24 cellular contexts compared by ENCODE assay signal in genomic region chr4:151665022-151665421, GRCh38.
"Had no signal": no experiment of that assay in that cellular context is flagged by ENCODE, and none has a peak within 500 bp of the region (broad histone marks: within the 10 kb centered on the region; RNA-seq: fewer than 3 reads in every experiment).

No MANE protein-coding gene starts in this region.

- H3K4me3 ChIP-seq: adrenal gland, ascending aorta, esophagus muscularis mucosa, left lung, lung, neural progenitor cell, sigmoid colon, upper lobe of left lung had no signal

- H3K27me3 ChIP-seq: adrenal gland, ascending aorta, brain microvascular endothelial cell, esophagus muscularis mucosa, left lung, neural progenitor cell, sigmoid colon, upper lobe of left lung had no signal

- DNase-seq: activated B cell treated with CpG ODN at 0.5 μM for 24 hours; activated CD4-positive, alpha-beta T cell treated with anti-CD3 and anti-CD28 coated beads for 36 hours; activated CD4-positive, alpha-beta T cell treated with anti-CD3 and anti-CD28 coated beads, Interleukin-2, amount 50 U/mL, for 4 hours; activated CD8-positive, alpha-beta memory T cell treated with anti-CD3 and anti-CD28 coated beads, Interleukin-2, amount 50 U/mL, for 48 hours; activated naive CD4-positive, alpha-beta T cell; activated T-cell treated with anti-CD3 and anti-CD28 coated beads, Interleukin-2, amount 50 U/mL, for 4 hours; adrenal gland; brain microvascular endothelial cell; effector memory CD8-positive, alpha-beta T cell; glutamatergic neuron; hippocampal formation; kidney glomerular epithelial cell; left lung; naive thymus-derived CD4-positive, alpha-beta T cell; posterior cingulate gyrus; retina; sigmoid colon; stimulated activated CD4-positive, alpha-beta T cell treated with anti-CD3 and anti-CD28 coated beads, Interleukin-2, amount 100 ng/mL, for 48 hours; stimulated activated naive CD4-positive, alpha-beta T cell treated with Interleukin-2 at 50 U/mL for 16 hours had no signal

- ATAC-seq: activated CD4-positive, alpha-beta T cell treated with anti-CD3 and anti-CD28 coated beads for 36 hours; activated T-cell treated with anti-CD3 and anti-CD28 coated beads, Interleukin-2, amount 50 U/mL, for 4 hours; effector memory CD8-positive, alpha-beta T cell; left lung; naive thymus-derived CD4-positive, alpha-beta T cell had no signal

- H3K27ac ChIP-seq: adrenal gland, ascending aorta, brain microvascular endothelial cell, esophagus muscularis mucosa, left lung, neural progenitor cell, sigmoid colon, upper lobe of left lung had no signal
